8 cellular contexts compared by ENCODE assay signal in genomic region chr3:9362731-9363530, GRCh38. TPM values are rescaled to one million over a fixed set of nuclear protein-coding genes. Genes with fewer than 3 reads are reported as not detected.
A peak's percentile ranks its signal among the peaks of the same experiment; 100 is the strongest.
DNase-seq lines count a peak whose midpoint lies in the region; ATAC-seq and TF ChIP-seq lines count a peak whose summit lies in the region.

Gene THUMPD3, plus strand, starts transcription at chr3:9363054. Its CDS starts 2,015 bp downstream, at chr3:9365069.

- ATAC-seq in HG02642 (IDR thresholded peaks at IDR 0.05; ENCODE audit: poor library complexity, unreplicated experiment), result peak; percentile 99
- peak; percentile 97 to 99 (median 99) for ATAC-seq in heart left ventricle
- ATAC-seq in upper lobe of left lung (ENCODE audit: low FRiP score in 2 of 2), result peak; percentile 97 to 100

- peaks cover 18% of the 10 kb centered on the region for H3K4me1 ChIP-seq in adipocyte (ENCODE audit: control insufficient read depth, insufficient read depth, low read length)
- peaks cover 0 to 27% (median 14%) of the 10 kb centered on the region in 12 donors for H3K4me1 ChIP-seq in heart left ventricle
- peaks cover 12 to 25% (median 16%) of the 10 kb centered on the region in 4 donors for H3K4me1 ChIP-seq in upper lobe of left lung

- 1 to 3% (median 1%) methylated on average over 35 to 46 of the region's 46 CpGs for WGBS in heart left ventricle, 4 donors
- WGBS in upper lobe of left lung, 2 donors, result 1 to 3% methylated on average over 17 to 46 of the region's 46 CpGs

- H3K36me3 ChIP-seq in adipocyte (ENCODE audit: control insufficient read depth, insufficient read depth, low read length, severe bottlenecking) (peaks cover 30% of the 10 kb centered on the region), heart left ventricle (peaks cover 0 to 35% (median 31%) of the 10 kb centered on the region in 9 donors), upper lobe of left lung (peaks cover 6 to 31% (median 18%) of the 10 kb centered on the region in 4 donors)

- TF ChIP-seq CTCF in GM12864 (IDR thresholded peaks at IDR 0.05; ENCODE audit: low read depth, low read length, missing control alignments) (no peak), heart left ventricle (IDR thresholded peaks at IDR 0.05) (peak in 3 of 12 donors; percentile 6 to 24 (median 11)), upper lobe of left lung (IDR thresholded peaks at IDR 0.05) (peak in 1 of 6 experiments; percentile 26)

- H3K27me3 ChIP-seq in adipocyte (replicated peaks; ENCODE audit: control insufficient read depth, insufficient read depth, low read length) (no peaks in the 10 kb centered on the region), heart left ventricle (no peaks in the 10 kb centered on the region), upper lobe of left lung (no peaks in the 10 kb centered on the region)

- peak within 1 kb of the TSS; percentile 93 for H3K9ac ChIP-seq in adipocyte (ENCODE audit: low read length)

- DNase-seq in GM12864 (ENCODE audit: low read depth), result peak; percentile 65
- DNase-seq in NCI-H1105 treated with DMSO at 0.1 percent for 48 hours (lab: John Stamatoyannopoulos, UW), result peak; percentile 77
- peak; percentile 82 for DNase-seq in T follicular helper cell (ENCODE audit: low read depth)
- peak; percentile 94 for DNase-seq in adipocyte (ENCODE audit: low read depth)
- DNase-seq in heart left ventricle, result peak; percentile 91 to 95 (median 94)
- DNase-seq in posterior cingulate gyrus, result peak; percentile 92 to 99 (median 95)
- peak; percentile 92 to 98 for DNase-seq in upper lobe of left lung

- H3K9me3 ChIP-seq in adipocyte (ENCODE audit: control insufficient read depth, low read length), result no peaks in the 10 kb centered on the region
- no peaks in the 10 kb centered on the region for H3K9me3 ChIP-seq in heart left ventricle
- H3K9me3 ChIP-seq in upper lobe of left lung, result no peaks in the 10 kb centered on the region

- intact Hi-C loops in heart left ventricle (cut with DNase I), result loop anchor here in 6 of 10 donors (2.0 to 5.0 kb wide), 4 partner anchors 34 to 74 kb away; partner anchors contain the start of gene SETD5 (in 5 of the 6)
- intact Hi-C loops in posterior cingulate gyrus (cut with DNase I), result loop anchor here (2.0 to 5.0 kb wide), 2 partner anchors 34 to 60 kb away; partner anchors contain the start of gene SETD5

- H3K27ac ChIP-seq in heart left ventricle, result peak within 1 kb of the TSS; percentile 79 to 97 (median 88)
- peak within 1 kb of the TSS; percentile 83 to 92 (median 88) for H3K27ac ChIP-seq in upper lobe of left lung

- H3K4me3 ChIP-seq in GM12864 (ENCODE audit: low read depth, low read length) (peak within 1 kb of the TSS; percentile 82), adipocyte (ENCODE audit: low read length) (peak within 1 kb of the TSS; percentile 90), heart left ventricle (peak within 1 kb of the TSS; percentile 41 to 87 (median 72)), upper lobe of left lung (peak within 1 kb of the TSS; percentile 44 to 81 (median 65))

- peak in 2 of 4 donors; percentile 41 to 49 for TF ChIP-seq EP300 in upper lobe of left lung (IDR thresholded peaks at IDR 0.05)

- TF ChIP-seq POLR2A in heart left ventricle (IDR thresholded peaks at IDR 0.05) (peak in 1 of 2 donors; percentile 76), upper lobe of left lung (IDR thresholded peaks at IDR 0.05) (peak in 3 of 4 donors; percentile 66 to 85 (median 81))

RNA-seq across cellular contexts. Expression of gene THUMPD3, which starts in this region (rescaled TPM):
- total RNA-seq in heart left ventricle, result 10 to 100 TPM; 25.3 to 65.5 (median 51.5) TPM
- 10 to 100 TPM; 47.0 to 63.0 TPM for polyA plus RNA-seq in heart left ventricle
- total RNA-seq in upper lobe of left lung, result 10 to 100 TPM; 21.9 to 41.9 (median 31.0) TPM

Comparison
In these comparisons a context has a peak if more than half of its experiments do, and no peak if none do; other contexts are left out.
1. Peak in every context shown above with its lines: DNase-seq, ATAC-seq, H3K4me3 ChIP-seq and H3K27ac ChIP-seq.